Comparison of ENCODE assay signal across 36 cellular contexts in the genomic region with DNA sequence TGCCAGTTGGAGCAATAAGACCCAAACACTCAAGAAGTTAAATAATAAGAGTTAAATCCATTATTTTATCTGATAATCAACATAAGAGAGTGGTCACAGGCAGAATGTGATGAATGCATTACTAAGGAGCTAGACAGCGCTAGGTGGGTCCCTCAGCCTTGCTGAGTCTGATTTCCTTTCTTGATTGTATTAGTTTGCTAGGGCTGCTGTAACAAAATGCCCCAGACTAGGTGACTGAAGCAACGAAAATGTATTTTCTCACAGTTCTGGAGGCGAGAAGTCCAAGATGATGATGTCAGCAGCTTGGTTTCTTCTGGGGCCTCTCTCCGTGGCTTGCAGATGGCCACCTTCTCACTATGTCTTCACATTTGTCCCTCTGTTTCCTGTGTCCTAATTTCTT. TPM values are rescaled to one million over a fixed set of nuclear protein-coding genes. Genes with fewer than 3 reads are reported as not detected.
"Had no signal": no experiment of that assay in that cellular context is flagged by ENCODE, and none has a peak within 500 bp of the region (broad histone marks: within the 10 kb centered on the region; RNA-seq: fewer than 3 reads in every experiment).

No MANE protein-coding gene starts in this region.

- DNase-seq: activated effector memory CD4-positive, alpha-beta T cell treated with anti-CD3 and anti-CD28 coated beads, Interleukin-2, amount 50 U/mL, for 16 hours; activated effector memory CD4-positive, alpha-beta T cell treated with Interleukin-2 at 50 U/mL for 16 hours; activated gamma-delta T cell; activated gamma-delta T cell treated with Interleukin-2 at 50 U/mL for 16 hours; activated naive CD4-positive, alpha-beta T cell; activated naive CD4-positive, alpha-beta T cell treated with anti-CD3 and anti-CD28 coated beads for 36 hours; activated naive CD4-positive, alpha-beta T cell treated with anti-CD3 and anti-CD28 coated beads, Interleukin-2, amount 10 ng/mL, durations not matched to agents 7 days and 5 days; activated naive CD4-positive, alpha-beta T cell treated with anti-CD3 and anti-CD28 coated beads, Interleukin-2, amount 50 U/mL, for 16 hours; activated naive CD4-positive, alpha-beta T cell treated with Interleukin-2 at 50 U/mL for 16 hours; activated naive CD8-positive, alpha-beta T cell treated with anti-CD3 and anti-CD28 coated beads for 36 hours; activated naive CD8-positive, alpha-beta T cell treated with anti-CD3 and anti-CD28 coated beads, Interleukin-2, amount 10 ng/mL, durations not matched to agents 7 days and 5 days; activated naive CD8-positive, alpha-beta T cell treated with anti-CD3 and anti-CD28 coated beads, Interleukin-2, amount 50 U/mL, for 24 hours; activated T-cell treated with anti-CD3 and anti-CD28 coated beads, Interleukin-2, amount 50 U/mL, for 24 hours; activated T-cell treated with anti-CD3 and anti-CD28 coated beads, Interleukin-2, amount 50 U/mL, for 4 hours; activated T-cell treated with anti-CD3 and anti-CD28 coated beads, Interleukin-2, amount 50 U/mL, for 48 hours; activated T-cell treated with anti-CD3 and anti-CD28 coated beads, Interleukin-2, amount 50 U/mL, for 72 hours; adrenal gland; amniotic stem cell; amygdala; anterior cingulate cortex; aorta; body of pancreas; brain microvascular endothelial cell; caudate nucleus; central memory CD4-positive, alpha-beta T cell; cerebellar nuclear complex had no signal

- H3K4me3 ChIP-seq: adrenal gland, ascending aorta, body of pancreas, breast epithelium, cardiac muscle cell had no signal

- H3K27ac ChIP-seq: adrenal gland, ascending aorta, body of pancreas, brain microvascular endothelial cell, breast epithelium, cardiac muscle cell had no signal

- FAIRE-seq: astrocyte, bronchial epithelial cell had no signal

- H3K9me3 ChIP-seq: adrenal gland, ascending aorta, body of pancreas, breast epithelium had no signal

- ATAC-seq: activated naive CD4-positive, alpha-beta T cell treated with anti-CD3 and anti-CD28 coated beads, Interleukin-2, amount 50 U/mL, for 72 hours; activated naive CD8-positive, alpha-beta T cell treated with anti-CD3 and anti-CD28 coated beads, Interleukin-2, amount 50 U/mL, for 24 hours; activated T-cell treated with anti-CD3 and anti-CD28 coated beads, Interleukin-2, amount 50 U/mL, for 4 hours; activated T-cell treated with anti-CD3 and anti-CD28 coated beads, Interleukin-2, amount 50 U/mL, for 72 hours; activated T-helper 17 cell treated with anti-CD3 and anti-CD28 coated beads, Interleukin-2, amount 50 U/mL, for 72 hours; body of pancreas had no signal

- H3K4me1 ChIP-seq: ascending aorta, body of pancreas, breast epithelium had no signal

- H3K27me3 ChIP-seq: adrenal gland, ascending aorta, body of pancreas, brain microvascular endothelial cell, breast epithelium had no signal

- H3K36me3 ChIP-seq: adrenal gland, ascending aorta, brain microvascular endothelial cell, breast epithelium, cardiac muscle cell had no signal

RNA-seq across cellular contexts. Expression of a gene that starts 8.2 kb away (rescaled TPM):
- total RNA-seq: activated naive CD4-positive, alpha-beta T cell treated with anti-CD3 and anti-CD28 coated beads for 36 hours; activated naive CD4-positive, alpha-beta T cell treated with anti-CD3 and anti-CD28 coated beads, Interleukin-2, amount 50 U/mL, for 72 hours; activated naive CD8-positive, alpha-beta T cell treated with anti-CD3 and anti-CD28 coated beads for 36 hours; activated naive CD8-positive, alpha-beta T cell treated with anti-CD3 and anti-CD28 coated beads, Interleukin-2, amount 10 ng/mL, durations not matched to agents 7 days and 5 days; activated T-cell treated with anti-CD3 and anti-CD28 coated beads, Interleukin-2, amount 50 U/mL, for 72 hours; activated T-helper 17 cell treated with anti-CD3 and anti-CD28 coated beads, Interleukin-2, amount 50 U/mL, for 72 hours; activated T-helper 2 cell treated with anti-CD3 and anti-CD28 coated beads, Interferon-gamma antibody, Interleukin-2, Interleukin-4, amounts not matched to agents 10 μg/mL and 5 μg/mL and 100 μg/mL, durations not matched to agents 14 hours and 24 hours and 36 hours; aorta; ascending aorta; astrocyte; body of pancreas; bronchial epithelial cell; cardiac muscle cell; cardiac septum; chondrocyte had no signal
- polyA plus RNA-seq: aorta, cardiac muscle cell had no signal
